In genomic region chr2:240460781-240461431, GRCh38 we compare ENCODE assay signal across 11 cellular contexts. TPM values are rescaled to one million over a fixed set of nuclear protein-coding genes. Genes with fewer than 3 reads are reported as not detected.
DNase-seq lines count a peak whose midpoint lies in the region; ATAC-seq and TF ChIP-seq lines count a peak whose summit lies in the region.
"Had no signal": no experiment of that assay in that cellular context is flagged by ENCODE, and none has a peak within 500 bp of the region (broad histone marks: within the 10 kb centered on the region; RNA-seq: fewer than 3 reads in every experiment).

No MANE protein-coding gene starts in this region.

- peaks cover 0 to 48% (median 12%) of the 10 kb centered on the region in 4 donors for H3K36me3 ChIP-seq in sigmoid colon
- H3K36me3 ChIP-seq: colonic mucosa had no signal

- ATAC-seq in SK-N-SH treated with all-trans-retinoic acid at 6 μM for 48 hours: peak; percentile 3; the same call in 1 of the 3 replicates
- ATAC-seq in left cardiac atrium: no peak
- no peak for ATAC-seq in GM18909 (IDR thresholded peaks at IDR 0.05; ENCODE audit: poor library complexity, unreplicated experiment)
- ATAC-seq in HG03039 (IDR thresholded peaks at IDR 0.05; ENCODE audit: unreplicated experiment): no peak
- ATAC-seq: left lobe of liver had no signal

- no peaks in the 10 kb centered on the region for H3K27me3 ChIP-seq in sigmoid colon

- intact Hi-C loops in left cardiac atrium (cut with DNase I): no loop called here
- intact Hi-C loops in sigmoid colon (cut with DNase I): no loop called here

- DNase-seq in NCI-H82 (lab: John Stamatoyannopoulos, UW) (peak; percentile 27), NCI-H82 treated with DMSO at 0.1 percent for 48 hours (lab: John Stamatoyannopoulos, UW; ENCODE audit: unreplicated experiment) (no peak), left cardiac atrium (peak; percentile 18), sigmoid colon (peak; percentile 46), cerebellum (ENCODE audit: low spot score) (no peak)
- DNase-seq: colonic mucosa had no signal

- no peak for TF ChIP-seq CTCF in sigmoid colon (IDR thresholded peaks at IDR 0.05)

- no peak overlapping the region for H3K27ac ChIP-seq in sigmoid colon
- H3K27ac ChIP-seq: A549, colonic mucosa had no signal

- H3K9me3 ChIP-seq in sigmoid colon: no peaks in the 10 kb centered on the region
- H3K9me3 ChIP-seq: A549, colonic mucosa had no signal

- TF ChIP-seq POLR2A in sigmoid colon (IDR thresholded peaks at IDR 0.05): no peak

- H3K4me3 ChIP-seq in sigmoid colon: no peak overlapping the region
- H3K4me3 ChIP-seq: A549, colonic mucosa had no signal

- no peak for TF ChIP-seq EP300 in sigmoid colon (IDR thresholded peaks at IDR 0.05)

- no peaks in the 10 kb centered on the region for H3K4me1 ChIP-seq in sigmoid colon

- 92 to 93% methylated on average over 16 of the region's 16 CpGs for WGBS in sigmoid colon, 2 donors

TF ChIP-seq in SK-N-SH treated with all-trans-retinoic acid at 6 μM for 48 hours, 23 proteins besides CTCF, POLR2A, EP300 and RAD21:
- TF ChIP-seq RARB (CRISPR knock-in tag; IDR thresholded peaks at IDR 0.05) (no peak), BACH2 (CRISPR knock-in tag; IDR thresholded peaks at IDR 0.05; ENCODE audit: borderline replicate concordance) (no peak), ZFP30 (CRISPR knock-in tag; IDR thresholded peaks at IDR 0.05) (no peak)

RNA-seq across cellular contexts. Expression of gene GPC1, which starts 25.4 kb away (rescaled TPM):
- 10 to 100 TPM; 74.6 to 78.4 TPM for total RNA-seq in left cardiac atrium
- 10 to 100 TPM in 3 of 4 donors, 1 to 10 TPM in 1; 7.2 to 30.7 (median 23.7) TPM for total RNA-seq in sigmoid colon
- polyA plus RNA-seq in sigmoid colon: 10 to 100 TPM in 1 of 3 donors, 1 to 10 TPM in 2; 3.0 to 15.8 (median 7.2) TPM
- total RNA-seq in cerebellum: 70.1 TPM

Comparison
In these comparisons a context has a peak if more than half of its experiments do, and no peak if none do; other contexts are left out.
1. DNase-seq: peak in NCI-H82 (single experiment), left cardiac atrium (single experiment) and sigmoid colon (single experiment); none in NCI-H82 treated with DMSO at 0.1 percent for 48 hours (single experiment) and cerebellum (single experiment).